In the genomic region with DNA sequence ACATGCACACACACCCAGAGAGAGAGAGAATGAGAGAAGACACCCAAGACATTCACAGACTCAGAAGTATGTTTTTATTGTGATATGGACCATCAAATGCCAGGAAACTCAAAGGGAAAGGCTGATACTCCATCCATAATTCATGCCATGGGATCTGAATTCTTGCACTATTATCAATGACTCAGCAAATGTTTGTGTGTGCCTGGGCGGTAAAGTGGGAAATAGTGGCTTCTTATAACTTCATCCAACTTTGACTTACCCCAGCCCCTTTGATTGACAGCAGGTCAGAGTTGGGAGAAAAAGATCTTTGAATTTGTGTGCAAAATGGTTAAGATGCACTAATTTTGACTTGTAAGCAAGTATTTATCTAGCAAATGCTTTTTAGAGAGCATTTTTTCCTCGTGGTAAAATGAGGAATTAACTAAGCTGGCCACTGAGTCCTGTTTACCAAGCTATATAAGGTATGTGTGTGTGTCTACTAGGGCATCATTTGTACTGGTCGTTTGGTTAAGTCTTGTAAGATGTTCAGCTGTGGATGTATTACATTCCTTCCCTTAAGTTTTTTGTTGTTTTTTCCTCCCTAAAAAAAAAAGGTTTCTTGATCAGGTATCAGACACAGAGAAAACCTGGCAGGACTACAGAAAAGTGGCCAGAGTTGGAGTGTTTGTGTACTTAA, we compare ENCODE assay signal across 9 cellular contexts. TPM values are rescaled to one million over a fixed set of nuclear protein-coding genes. Genes with fewer than 3 reads are reported as not detected.
DNase-seq lines count a peak whose midpoint lies in the region; ATAC-seq, FAIRE-seq and TF ChIP-seq lines count a peak whose summit lies in the region.
"Had no signal": no experiment of that assay in that cellular context is flagged by ENCODE, and none has a peak within 500 bp of the region (broad histone marks: within the 10 kb centered on the region; RNA-seq: fewer than 3 reads in every experiment).

No MANE protein-coding gene starts in this region.

- WGBS in H1 (ENCODE audit: extremely low coverage in 1 of 2, insufficient coverage in 1 of 2, insufficient read length in 1 of 2, insufficient replicate concordance in 2 of 2, low coverage in 1 of 2, low lambda C conversion rate in 2 of 2, missing lambda C conversion rate in 1 of 2), 2 experiments, result 78% methylated on average over 3 of the region's 3 CpGs; no CpG with 5 or more reads in 1 of the 2 experiments
- WGBS in aorta, 2 donors, result 3 to 4% methylated on average over 3 of the region's 3 CpGs

- H3K56ac ChIP-seq in H1 (replicated peaks; ENCODE audit: insufficient read length, low read depth, low read length), result no peak overlapping the region

- H4K20me1 ChIP-seq in H1 (replicated peaks in 1 of 2; ENCODE audit: control insufficient read depth in 1 of 2, insufficient read depth in 2 of 2, low read length in 2 of 2), result peaks cover 7 to 10% of the 10 kb centered on the region in 2 experiments

- peak overlapping the region in 1 of 2 experiments; percentile 6; a peak in 2 of 4 replicates for H3K4me2 ChIP-seq in H1 (ENCODE audit: insufficient read depth in 1 of 2, low read depth in 2 of 2, low read length in 2 of 2)

- H3K4ac ChIP-seq in H1 (replicated peaks; ENCODE audit: insufficient read length, low read depth, low read length), result peak overlapping the region; percentile 19

- no peak for TF ChIP-seq CTCF in right atrium auricular region (IDR thresholded peaks at IDR 0.05)
- no peak for TF ChIP-seq CTCF in H1 (IDR thresholded peaks at IDR 0.05; ENCODE audit: control extremely low read depth in 1 of 3, insufficient read depth in 1 of 3, low read depth in 1 of 3, low read length in 3 of 3)

- H2BK5ac ChIP-seq in H1 (ENCODE audit: low read depth, low read length), result peak overlapping the region; percentile 45; the same call in 1 of the 2 replicates

- H3K27me3 ChIP-seq in right atrium auricular region (no peaks in the 10 kb centered on the region), H1 (replicated peaks in 1 of 4; ENCODE audit: control insufficient read depth in 3 of 4, extremely low read depth in 1 of 4, insufficient read depth in 3 of 4, low read length in 3 of 4) (no peaks in the 10 kb centered on the region), aorta (ENCODE audit: control insufficient read depth in 1 of 2, insufficient read depth in 2 of 2, low read length in 1 of 2) (no peaks in the 10 kb centered on the region)

- POLR2A ChIA-PET in H1 (lab: Charles Lee; ENCODE audit: partially characterized antibody), result interaction anchor here (0.7 to 0.8 kb wide), 5 partner anchors 13 to 313 kb away, joined by 3 to 5 read pairs (median 4); no protein-coding TSS in a partner anchor

- H3K18ac ChIP-seq in H1 (ENCODE audit: extremely low read depth, low read length), result peak overlapping the region; percentile 41

- H3K4me1 ChIP-seq in right atrium auricular region (peaks cover 0 to 45% of the 10 kb centered on the region in 2 donors), H1 (replicated peaks in 1 of 4; ENCODE audit: control insufficient read depth in 3 of 4, insufficient read depth in 4 of 4, low read length in 3 of 4) (peaks cover 15 to 35% (median 22%) of the 10 kb centered on the region in 4 experiments), aorta (ENCODE audit: control insufficient read depth in 1 of 2, insufficient read depth in 2 of 2, low read length in 2 of 2) (peaks cover 2 to 7% of the 10 kb centered on the region in 2 donors)

- no peak for TF ChIP-seq POLR2A in H1 (IDR thresholded peaks at IDR 0.05; ENCODE audit: control extremely low read depth in 1 of 2, low read depth in 2 of 2, low read length in 2 of 2)

- H3K36me3 ChIP-seq in right atrium auricular region (peaks cover 14% of the 10 kb centered on the region), H1 (ENCODE audit: control insufficient read depth in 2 of 4, insufficient read depth in 4 of 4, low read length in 3 of 4) (peaks cover 0 to 12% (median 6%) of the 10 kb centered on the region in 4 experiments; a peak in 6 of 8 replicates), aorta (ENCODE audit: control insufficient read depth in 1 of 2, insufficient read depth in 2 of 2, low read length in 1 of 2) (peaks cover 0 to 1% of the 10 kb centered on the region in 2 donors)

- no peaks in the 10 kb centered on the region; the same call in 1 of the 2 replicates for H3K79me1 ChIP-seq in H1 (ENCODE audit: low read depth, low read length)

- H3K4me3 ChIP-seq in right atrium auricular region (peak overlapping the region in 1 of 2 donors; percentile 23), H1 (ENCODE audit: extremely low read depth in 1 of 4, insufficient read depth in 2 of 4, low read depth in 3 of 4, low read length in 4 of 4) (peak overlapping the region in 1 of 4 experiments; percentile 10; a peak in 1 of 8 replicates), aorta (ENCODE audit: low read length in 2 of 2) (no peak overlapping the region)

- H2BK120ac ChIP-seq in H1 (replicated peaks; ENCODE audit: low read depth, low read length), result peak overlapping the region; percentile 69

- H2AFZ ChIP-seq in H1 (ENCODE audit: low read length), result no peak overlapping the region

- no peak for ATAC-seq in aorta (ENCODE audit: low FRiP score)
- no peak for ATAC-seq in GM21529 (IDR thresholded peaks at IDR 0.05; ENCODE audit: unreplicated experiment)

- DNase-seq in right atrium auricular region (ENCODE audit: low spot score) (no peak), cardiac septum (ENCODE audit: low spot score) (no peak), H1 (ENCODE audit: low read depth in 1 of 2, low spot score in 2 of 2) (no peak), myocyte (ENCODE audit: low read depth) (peak; percentile 34), aorta (no peak)
- DNase-seq in activated CD4-positive, alpha-beta T cell treated with anti-CD3 and anti-CD28 coated beads for 4 hours, result no peak
- no peak for DNase-seq in stimulated activated CD4-positive, alpha-beta T cell treated with anti-CD3 and anti-CD28 coated beads, Interleukin-4, amount 100 ng/mL, for 4 hours
- DNase-seq: NCI-H524 treated with DMSO at 0.1 percent for 48 hours had no signal

- H3K79me2 ChIP-seq in H1 (ENCODE audit: control insufficient read depth in 1 of 2, insufficient read depth in 2 of 2, low read length in 2 of 2), result peaks cover 0 to 22% of the 10 kb centered on the region in 2 experiments; a peak in 2 of 4 replicates

- H2BK15ac ChIP-seq in H1 (ENCODE audit: low read length), result no peak overlapping the region

- H2AK5ac ChIP-seq in H1 (ENCODE audit: low read depth, low read length), result peak overlapping the region; percentile 72; the same call in 1 of the 2 replicates

- H3K9me3 ChIP-seq in right atrium auricular region, result no peaks in the 10 kb centered on the region
- H3K9me3 ChIP-seq in H1 (ENCODE audit: insufficient read depth in 2 of 2, low read depth in 1 of 2, low read length in 1 of 2), result no peaks in the 10 kb centered on the region
- H3K9me3 ChIP-seq in aorta (ENCODE audit: control insufficient read depth, low read length), result no peaks in the 10 kb centered on the region

- no peak overlapping the region for H4K91ac ChIP-seq in H1 (replicated peaks; ENCODE audit: insufficient read length, low read length)

- 0 out of 2 replicates have a peak overlapping the region, but pooled peaks have one; percentile 49 for H2BK20ac ChIP-seq in H1 (ENCODE audit: low read length)

- CTCF ChIA-PET in H1 (lab: Charles Lee; ENCODE audit: partially characterized antibody), result interaction anchor here (0.6 to 3.2 kb wide), 4 partner anchors 30 to 207 kb away, joined by 3 to 20 read pairs (median 4); no protein-coding TSS in a partner anchor

- peak overlapping the region; percentile 91; the same call in 1 of the 2 replicates for H2BK12ac ChIP-seq in H1 (ENCODE audit: low read depth, low read length)

- no peak overlapping the region for H4K8ac ChIP-seq in H1 (ENCODE audit: extremely low read depth, insufficient read depth, low read length)

- no peak overlapping the region for H3K23ac ChIP-seq in H1 (ENCODE audit: insufficient read length)

- TF ChIP-seq EP300 in H1 (IDR thresholded peaks at IDR 0.05; ENCODE audit: borderline replicate concordance in 1 of 2, low read depth in 2 of 2, low read length in 2 of 2), result no peak

- H3K9ac ChIP-seq in H1 (replicated peaks in 1 of 4; ENCODE audit: extremely low read depth in 1 of 4, low read depth in 3 of 4, low read length in 3 of 4), result no peak overlapping the region

- no peak for FAIRE-seq in H1 (lab: Jason Lieb, UNC)

- H4K5ac ChIP-seq in H1 (ENCODE audit: insufficient read length, low read depth, low read length), result peak overlapping the region; percentile 64

- peaks cover 8% of the 10 kb centered on the region for H3K23me2 ChIP-seq in H1 (ENCODE audit: low read depth, low read length)

- no peak for TF ChIP-seq RAD21 in H1 (IDR thresholded peaks at IDR 0.05 in 1 of 2, conservative IDR thresholded peaks at IDR 0.05 in 1 of 2; ENCODE audit: low read depth in 2 of 2, low read length in 2 of 2)

- no peak overlapping the region for H3K14ac ChIP-seq in H1 (ENCODE audit: insufficient read length)

- intact Hi-C loops in cardiac septum (cut with DNase I), result loop anchor here (5.0 kb wide), 1 partner anchor 208 kb away; no protein-coding TSS in a partner anchor
- intact Hi-C loops in aorta (cut with DNase I), result loop anchor here (2.0 to 5.0 kb wide), 6 partner anchors 43 to 203 kb away; no protein-coding TSS in a partner anchor

- H3K27ac ChIP-seq in right atrium auricular region (peak overlapping the region; percentile 58 to 95), H1 (ENCODE audit: low read depth, low read length) (no peak overlapping the region), aorta (ENCODE audit: low read depth in 1 of 2, low read length in 2 of 2) (peak overlapping the region; percentile 29 to 73)

TF ChIP-seq in H1, 55 proteins besides CTCF, POLR2A, EP300 and RAD21 (continues in another document):
- no peak for TF ChIP-seq TAF7 (optimal IDR thresholded peaks at IDR 0.05; ENCODE audit: borderline replicate concordance, low read depth, low read length)
- TF ChIP-seq NRF1 (IDR thresholded peaks at IDR 0.05; ENCODE audit: low read depth, low read length), result no peak
- TF ChIP-seq MAFK (IDR thresholded peaks at IDR 0.05; ENCODE audit: low read depth, low read length), result peak; percentile 65
- TF ChIP-seq BACH1 (IDR thresholded peaks at IDR 0.05; ENCODE audit: low read length), result peak; percentile 65; the same call in 1 of the 2 replicates

RNA-seq across cellular contexts. Expression of gene CCN2, which starts 3.1 kb away (rescaled TPM):
- total RNA-seq in right atrium auricular region (100 to 1,000 TPM; 203 to 356 TPM), cardiac septum (76.5 TPM), myocyte (16.1 and 20.2 TPM in 2 replicates), aorta (1,000 to 10,000 TPM in 1 of 2 donors, 100 to 1,000 TPM in 1; 588 to 1,507 TPM)
- total RNA-seq in H1 (2021; fragmentation: NEBNext Ultra II Directional; extraction: Animal tissue kit (Norgen Biotek cat#: 25700)), result 105 and 107 TPM in 2 replicates
- polyA plus RNA-seq in H1 (2011; rRNA removed) (25.0 and 47.5 TPM in 2 replicates), aorta (100 to 1,000 TPM; 221 to 957 TPM)
- 41.2 TPM for polyA plus RNA-seq in H1 (2011; cell fraction: cytosol; rRNA removed)
- 63.0 TPM for polyA plus RNA-seq in H1 (2011; cell fraction: nucleus; rRNA removed)
- 45.9 to 78.2 TPM (median 57.8 TPM) in 4 replicates for polyA plus RNA-seq in H1 (2012, experiment 1 of 2)
- 40.3 TPM for polyA plus RNA-seq in H1 (2012, experiment 2 of 2)
- 74.6 TPM for polyA plus RNA-seq in H1 (2013, experiment 1 of 2)
- polyA plus RNA-seq in H1 (2013, experiment 2 of 2), result 92.4 TPM
- polyA minus RNA-seq in H1 (2011; rRNA and poly(A)+ RNA removed), result 15.8 and 28.5 TPM in 2 replicates
- polyA minus RNA-seq in H1 (2011; cell fraction: cytosol; rRNA and poly(A)+ RNA removed), result 40.0 TPM
- polyA minus RNA-seq in H1 (2011; cell fraction: nucleus; rRNA and poly(A)+ RNA removed), result 69.8 TPM
- polyA plus RNA-seq in myocyte (2012), result 1,172 TPM
